Comparison of ENCODE assay signal across 1 cellular context in genomic region chr2:26749787-26750420, GRCh38.
A peak's percentile ranks its signal among the peaks of the same experiment; 100 is the strongest.
TF ChIP-seq lines count a peak whose summit lies in the region.
"Not testable (repeated sequence)": the region's sequence is repeated elsewhere in the genome, so short reads cannot be mapped to it uniquely, and the experiment has no call there.

No MANE protein-coding gene starts in this region.

TF ChIP-seq in K562, 482 proteins besides CTCF, POLR2A, EP300 and RAD21 (continued from another document and continues in another):
- peak; percentile 83; the same call in 1 of the 2 replicates for TF ChIP-seq CUX1 (CRISPR knock-in tag; IDR thresholded peaks at IDR 0.05)
- peak; percentile 90; the same call in 1 of the 2 replicates for TF ChIP-seq CTBP1 (IDR thresholded peaks at IDR 0.05; ENCODE audit: borderline replicate concordance)
- TF ChIP-seq ARID3B (CRISPR knock-in tag; IDR thresholded peaks at IDR 0.05; ENCODE audit: borderline replicate concordance) = peak; percentile 25; the same call in 1 of the 2 replicates
- TF ChIP-seq SMAD4 (CRISPR knock-in tag; conservative IDR thresholded peaks at IDR 0.05) = peak; percentile 99
- TF ChIP-seq ELF4 (CRISPR knock-in tag; IDR thresholded peaks at IDR 0.05) = peak; percentile 58; the same call in 1 of the 2 replicates
- TF ChIP-seq MTA2 (IDR thresholded peaks at IDR 0.05; ENCODE audit: low read depth) = peak; percentile 58
- TF ChIP-seq ZNF41 (CRISPR knock-in tag; conservative IDR thresholded peaks at IDR 0.05) = peak; percentile 89
- peak; percentile 83 for TF ChIP-seq CBFA2T3 (IDR thresholded peaks at IDR 0.05)
- peak; percentile 88 for TF ChIP-seq L3MBTL2 (IDR thresholded peaks at IDR 0.05)
- peak; percentile 80 for TF ChIP-seq HDAC2 (IDR thresholded peaks at IDR 0.05)
- peak; percentile 93 for TF ChIP-seq NFXL1 (CRISPR knock-in tag; IDR thresholded peaks at IDR 0.05)
- peak; percentile 66 for TF ChIP-seq NCOR1 (IDR thresholded peaks at IDR 0.05)
- TF ChIP-seq RHOXF2B (CRISPR knock-in tag; conservative IDR thresholded peaks at IDR 0.05) = peak; percentile 74; the same call in 1 of the 2 replicates
- peak; percentile 81 for TF ChIP-seq NUFIP1 (IDR thresholded peaks at IDR 0.05; ENCODE audit: partially characterized antibody)
- peak; percentile 73 for TF ChIP-seq ZNF644 (tag; IDR thresholded peaks at IDR 0.05; ENCODE audit: low read depth)
- peak; percentile 56 for TF ChIP-seq EP400 (IDR thresholded peaks at IDR 0.05)
- TF ChIP-seq PYGO2 (tag; IDR thresholded peaks at IDR 0.05) = peak; percentile 75
- TF ChIP-seq ERF (CRISPR knock-in tag; IDR thresholded peaks at IDR 0.05) = peak; percentile 96
- peak; percentile 96 for TF ChIP-seq ZBTB9 (CRISPR knock-in tag; IDR thresholded peaks at IDR 0.05)
- peak; percentile 52; the same call in 1 of the 2 replicates for TF ChIP-seq GTF2E2 (tag; IDR thresholded peaks at IDR 0.05)
- peak; percentile 94 for TF ChIP-seq TSHZ1 (CRISPR knock-in tag; IDR thresholded peaks at IDR 0.05)
- TF ChIP-seq ZNF592 (IDR thresholded peaks at IDR 0.05) = peak; percentile 100
- TF ChIP-seq NKRF (IDR thresholded peaks at IDR 0.05; ENCODE audit: borderline replicate concordance) = peak; percentile 13; the same call in 1 of the 2 replicates
- TF ChIP-seq ZNF561 (CRISPR knock-in tag; conservative IDR thresholded peaks at IDR 0.05) = peak; percentile 91
- TF ChIP-seq ZNF354B (CRISPR knock-in tag; IDR thresholded peaks at IDR 0.05) = peak; percentile 77; the same call in 1 of the 2 replicates
- TF ChIP-seq MBD1 (CRISPR knock-in tag; IDR thresholded peaks at IDR 0.05) = peak; percentile 88
- TF ChIP-seq TEAD4 (IDR thresholded peaks at IDR 0.05; ENCODE audit: low read length) = 0 out of 2 replicates have a peak, but pooled peaks have one; percentile 25
- TF ChIP-seq TEAD4 (CRISPR knock-in tag; IDR thresholded peaks at IDR 0.05; ENCODE audit: borderline replicate concordance) = not testable (repeated sequence)
- TF ChIP-seq KLF16 (IDR thresholded peaks at IDR 0.05) = peak; percentile 56; the same call in 1 of the 2 replicates
- TF ChIP-seq ARID1B (IDR thresholded peaks at IDR 0.05) = peak; percentile 88
- TF ChIP-seq SMAD3 (CRISPR knock-in tag; conservative IDR thresholded peaks at IDR 0.05) = peak; percentile 96
- TF ChIP-seq ZNF140 (CRISPR knock-in tag; IDR thresholded peaks at IDR 0.05) = peak; percentile 81; the same call in 1 of the 2 replicates
- peak; percentile 71; the same call in 1 of the 2 replicates for TF ChIP-seq ZNF280B (CRISPR knock-in tag; IDR thresholded peaks at IDR 0.05)
- TF ChIP-seq MTA3 (IDR thresholded peaks at IDR 0.05; ENCODE audit: borderline replicate concordance) = peak; percentile 63; the same call in 1 of the 2 replicates
- 0 out of 2 replicates have a peak, but pooled peaks have one; percentile 36 for TF ChIP-seq BCOR (IDR thresholded peaks at IDR 0.05)
- peak; percentile 94 for TF ChIP-seq MEF2D (tag; conservative IDR thresholded peaks at IDR 0.05; ENCODE audit: low read depth)
- peak; percentile 66; the same call in 1 of the 2 replicates for TF ChIP-seq RFX7 (CRISPR knock-in tag; IDR thresholded peaks at IDR 0.05)
- TF ChIP-seq GTF2A2 (tag; IDR thresholded peaks at IDR 0.05) = peak; percentile 93
